Comparison of ENCODE assay signal across 2 cellular contexts in the genomic region with DNA sequence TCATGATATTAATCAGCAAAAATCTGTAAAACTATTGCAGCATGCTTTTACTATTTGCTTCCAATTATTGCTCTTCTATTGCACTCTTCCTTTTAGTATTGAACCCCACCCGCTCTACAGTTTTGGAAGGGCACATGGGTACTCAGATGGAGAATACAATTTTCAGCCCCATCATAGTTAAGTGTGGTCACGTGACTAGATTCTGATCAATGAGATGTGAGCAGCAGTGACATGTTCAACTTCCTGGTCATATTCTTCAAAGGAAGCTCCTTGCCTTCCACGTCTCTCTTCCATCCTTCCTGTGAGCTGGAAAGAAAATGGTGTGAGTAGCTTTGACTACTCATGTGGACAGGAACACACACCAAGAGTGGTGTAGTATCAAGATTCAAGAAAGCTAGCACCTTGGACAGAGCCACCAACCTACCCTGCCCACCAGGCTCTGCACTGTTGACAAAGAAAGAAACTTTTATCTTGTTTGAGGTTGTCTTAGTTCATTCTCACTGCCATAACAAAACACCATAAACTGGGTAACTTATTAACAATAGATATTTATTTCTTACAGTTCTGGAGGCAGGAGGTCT.
A peak's percentile ranks its signal among the peaks of the same experiment; 100 is the strongest.
TF ChIP-seq lines count a peak whose summit lies in the region.

No MANE protein-coding gene starts in this region.

TF ChIP-seq in SK-N-SH, 30 proteins besides CTCF, POLR2A, EP300 and RAD21 (continued from another document):
- TF ChIP-seq, protein P1, sequence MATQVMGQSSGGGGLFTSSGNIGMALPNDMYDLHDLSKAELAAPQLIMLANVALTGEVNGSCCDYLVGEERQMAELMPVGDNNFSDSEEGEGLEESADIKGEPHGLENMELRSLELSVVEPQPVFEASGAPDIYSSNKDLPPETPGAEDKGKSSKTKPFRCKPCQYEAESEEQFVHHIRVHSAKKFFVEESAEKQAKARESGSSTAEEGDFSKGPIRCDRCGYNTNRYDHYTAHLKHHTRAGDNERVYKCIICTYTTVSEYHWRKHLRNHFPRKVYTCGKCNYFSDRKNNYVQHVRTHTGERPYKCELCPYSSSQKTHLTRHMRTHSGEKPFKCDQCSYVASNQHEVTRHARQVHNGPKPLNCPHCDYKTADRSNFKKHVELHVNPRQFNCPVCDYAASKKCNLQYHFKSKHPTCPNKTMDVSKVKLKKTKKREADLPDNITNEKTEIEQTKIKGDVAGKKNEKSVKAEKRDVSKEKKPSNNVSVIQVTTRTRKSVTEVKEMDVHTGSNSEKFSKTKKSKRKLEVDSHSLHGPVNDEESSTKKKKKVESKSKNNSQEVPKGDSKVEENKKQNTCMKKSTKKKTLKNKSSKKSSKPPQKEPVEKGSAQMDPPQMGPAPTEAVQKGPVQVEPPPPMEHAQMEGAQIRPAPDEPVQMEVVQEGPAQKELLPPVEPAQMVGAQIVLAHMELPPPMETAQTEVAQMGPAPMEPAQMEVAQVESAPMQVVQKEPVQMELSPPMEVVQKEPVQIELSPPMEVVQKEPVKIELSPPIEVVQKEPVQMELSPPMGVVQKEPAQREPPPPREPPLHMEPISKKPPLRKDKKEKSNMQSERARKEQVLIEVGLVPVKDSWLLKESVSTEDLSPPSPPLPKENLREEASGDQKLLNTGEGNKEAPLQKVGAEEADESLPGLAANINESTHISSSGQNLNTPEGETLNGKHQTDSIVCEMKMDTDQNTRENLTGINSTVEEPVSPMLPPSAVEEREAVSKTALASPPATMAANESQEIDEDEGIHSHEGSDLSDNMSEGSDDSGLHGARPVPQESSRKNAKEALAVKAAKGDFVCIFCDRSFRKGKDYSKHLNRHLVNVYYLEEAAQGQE (IDR thresholded peaks at IDR 0.05; ENCODE audit: low read depth, low read length) = peak; percentile 94

TF ChIP-seq in SK-N-SH treated with all-trans-retinoic acid at 6 μM for 48 hours, 23 proteins besides CTCF, POLR2A, EP300 and RAD21 (continued from another document):
- TF ChIP-seq, protein P2, sequence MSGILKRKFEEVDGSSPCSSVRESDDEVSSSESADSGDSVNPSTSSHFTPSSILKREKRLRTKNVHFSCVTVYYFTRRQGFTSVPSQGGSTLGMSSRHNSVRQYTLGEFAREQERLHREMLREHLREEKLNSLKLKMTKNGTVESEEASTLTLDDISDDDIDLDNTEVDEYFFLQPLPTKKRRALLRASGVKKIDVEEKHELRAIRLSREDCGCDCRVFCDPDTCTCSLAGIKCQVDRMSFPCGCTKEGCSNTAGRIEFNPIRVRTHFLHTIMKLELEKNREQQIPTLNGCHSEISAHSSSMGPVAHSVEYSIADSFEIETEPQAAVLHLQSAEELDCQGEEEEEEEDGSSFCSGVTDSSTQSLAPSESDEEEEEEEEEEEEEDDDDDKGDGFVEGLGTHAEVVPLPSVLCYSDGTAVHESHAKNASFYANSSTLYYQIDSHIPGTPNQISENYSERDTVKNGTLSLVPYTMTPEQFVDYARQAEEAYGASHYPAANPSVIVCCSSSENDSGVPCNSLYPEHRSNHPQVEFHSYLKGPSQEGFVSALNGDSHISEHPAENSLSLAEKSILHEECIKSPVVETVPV (CRISPR knock-in tag; IDR thresholded peaks at IDR 0.05) = no peak
- TF ChIP-seq ZNF8 (CRISPR knock-in tag; IDR thresholded peaks at IDR 0.05) = no peak
